16 cellular contexts compared by ENCODE assay signal in the genomic region with DNA sequence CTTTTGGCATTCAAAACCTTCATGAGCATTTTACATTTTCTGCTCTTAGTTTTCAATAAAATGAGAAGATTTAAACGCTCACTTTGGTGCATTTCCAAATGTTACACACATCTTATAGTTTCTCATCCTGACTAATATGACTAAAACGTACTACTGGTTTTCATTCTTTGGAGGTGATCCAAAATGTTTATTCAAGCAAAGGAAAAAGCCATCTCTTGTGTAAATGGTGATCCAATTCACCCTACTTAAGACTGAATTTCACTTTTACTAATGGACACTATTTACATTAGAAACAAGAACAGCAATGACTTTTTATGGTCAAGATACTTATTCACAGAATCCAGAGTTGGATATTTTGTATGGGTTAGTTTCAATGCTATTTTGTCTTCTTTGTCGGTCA.
DNase-seq lines count a peak whose midpoint lies in the region; ATAC-seq, FAIRE-seq and TF ChIP-seq lines count a peak whose summit lies in the region.
"Had no signal": no experiment of that assay in that cellular context is flagged by ENCODE, and none has a peak within 500 bp of the region (broad histone marks: within the 10 kb centered on the region; RNA-seq: fewer than 3 reads in every experiment).

No MANE protein-coding gene starts in this region.

- H3K27ac ChIP-seq in brain microvascular endothelial cell (peak overlapping the region; percentile 32), keratinocyte (ENCODE audit: control insufficient read depth, insufficient read depth, low read length) (no peak overlapping the region), sigmoid colon (no peak overlapping the region)
- H3K27ac ChIP-seq: neural progenitor cell, WERI-Rb-1 had no signal

- H3K4me2 ChIP-seq in keratinocyte (ENCODE audit: control insufficient read depth, extremely low read depth, insufficient read depth, low read depth, low read length): no peak overlapping the region
- H3K4me2 ChIP-seq: neural progenitor cell had no signal

- peaks cover 4% of the 10 kb centered on the region for H3K9me3 Mint-ChIP-seq in activated T-cell treated with anti-CD3 and anti-CD28 coated beads, Interleukin-2, amount 50 U/mL, for 4 hours
- H3K9me3 Mint-ChIP-seq: activated naive CD4-positive, alpha-beta T cell treated with anti-CD3 and anti-CD28 coated beads for 36 hours; CD4-positive, alpha-beta T cell; neural progenitor cell had no signal

- no peaks in the 10 kb centered on the region for H4K20me1 ChIP-seq in keratinocyte (ENCODE audit: control insufficient read depth, extremely low read depth, insufficient read depth, low read length)

- peak; percentile 12 for DNase-seq in Daoy (ENCODE audit: low read depth)
- DNase-seq in LHCN-M2 (ENCODE audit: low read depth): peak; percentile 75
- no peak for DNase-seq in brain microvascular endothelial cell
- DNase-seq in keratinocyte (ENCODE audit: low read depth, low spot score): peak; percentile 4
- DNase-seq in C1 segment of cervical spinal cord (lab: John Stamatoyannopoulos, UW): no peak
- no peak for DNase-seq in sigmoid colon
- no peak for DNase-seq in activated T-cell treated with anti-CD3 and anti-CD28 coated beads, Interleukin-2, amount 50 U/mL, for 4 hours
- DNase-seq in ecto neural progenitor cell (ENCODE audit: low spot score): no peak
- DNase-seq: activated CD8-positive, alpha-beta memory T cell treated with anti-CD3 and anti-CD28 coated beads, Interleukin-2, amount 10 ng/mL, durations not matched to agents 7 days and 5 days; activated naive CD4-positive, alpha-beta T cell treated with anti-CD3 and anti-CD28 coated beads for 36 hours; CD4-positive, alpha-beta T cell; mesendoderm; NCI-H2081; stimulated activated naive CD8-positive, alpha-beta T cell treated with anti-CD3 and anti-CD28 coated beads, Interleukin-15, Interleukin-2, amounts not matched to agents 100 U/mL and 50 U/mL, for 24 hours; WERI-Rb-1 had no signal

- no peaks in the 10 kb centered on the region for H3K36me3 ChIP-seq in brain microvascular endothelial cell (replicated peaks)
- H3K36me3 ChIP-seq in keratinocyte (ENCODE audit: control insufficient read depth in 2 of 2, extremely low read depth in 1 of 2, insufficient read depth in 2 of 2, low read length in 2 of 2): no peaks in the 10 kb centered on the region
- H3K36me3 ChIP-seq in sigmoid colon: peaks cover 0 to 9% (median 2%) of the 10 kb centered on the region in 4 donors
- H3K36me3 ChIP-seq: neural progenitor cell, WERI-Rb-1 had no signal

- no peak for ATAC-seq in activated T-cell treated with anti-CD3 and anti-CD28 coated beads, Interleukin-2, amount 50 U/mL, for 4 hours
- ATAC-seq: activated CD8-positive, alpha-beta memory T cell treated with anti-CD3 and anti-CD28 coated beads, Interleukin-2, amount 10 ng/mL, durations not matched to agents 7 days and 5 days; stimulated activated naive CD8-positive, alpha-beta T cell treated with anti-CD3 and anti-CD28 coated beads, Interleukin-15, Interleukin-2, amounts not matched to agents 100 U/mL and 50 U/mL, for 24 hours had no signal

- no peaks in the 10 kb centered on the region for H3K9me3 ChIP-seq in keratinocyte (ENCODE audit: control insufficient read depth, low read depth, low read length)
- no peaks in the 10 kb centered on the region for H3K9me3 ChIP-seq in sigmoid colon

- H3K27me3 Mint-ChIP-seq in activated T-cell treated with anti-CD3 and anti-CD28 coated beads, Interleukin-2, amount 50 U/mL, for 4 hours (ENCODE audit: low read depth): no peaks in the 10 kb centered on the region
- H3K27me3 Mint-ChIP-seq: activated CD8-positive, alpha-beta memory T cell treated with anti-CD3 and anti-CD28 coated beads, Interleukin-2, amount 10 ng/mL, durations not matched to agents 7 days and 5 days; CD4-positive, alpha-beta T cell had no signal

- TF ChIP-seq POLR2A in sigmoid colon (IDR thresholded peaks at IDR 0.05): no peak

- in situ Hi-C loops in brain microvascular endothelial cell (cut with HindIII; ENCODE audit: low pct_ligation_motif_present, low sequenced_read_pairs): no loop called here

- no peak for TF ChIP-seq EP300 in sigmoid colon (IDR thresholded peaks at IDR 0.05)

- H3K4me3 Mint-ChIP-seq in activated T-cell treated with anti-CD3 and anti-CD28 coated beads, Interleukin-2, amount 50 U/mL, for 4 hours: no peak overlapping the region
- H3K4me3 Mint-ChIP-seq: activated CD8-positive, alpha-beta memory T cell treated with anti-CD3 and anti-CD28 coated beads, Interleukin-2, amount 10 ng/mL, durations not matched to agents 7 days and 5 days; activated naive CD4-positive, alpha-beta T cell treated with anti-CD3 and anti-CD28 coated beads for 36 hours; CD4-positive, alpha-beta T cell; neural progenitor cell had no signal

- no peak overlapping the region for H2AFZ ChIP-seq in keratinocyte (ENCODE audit: control insufficient read depth, low read length)
- H2AFZ ChIP-seq: neural progenitor cell had no signal

- dilution Hi-C loops in keratinocyte (cut with MboI; ENCODE audit: extremely low pct_ligation_motif_present, low sequenced_read_pairs): no loop called here

- H3K27me3 ChIP-seq in brain microvascular endothelial cell (replicated peaks) (no peaks in the 10 kb centered on the region), keratinocyte (ENCODE audit: control insufficient read depth, extremely low read depth, insufficient read depth, low read length) (no peaks in the 10 kb centered on the region), sigmoid colon (no peaks in the 10 kb centered on the region)
- H3K27me3 ChIP-seq: neural progenitor cell had no signal

- H3K36me3 Mint-ChIP-seq in activated T-cell treated with anti-CD3 and anti-CD28 coated beads, Interleukin-2, amount 50 U/mL, for 4 hours (ENCODE audit: insufficient read depth): no peaks in the 10 kb centered on the region
- H3K36me3 Mint-ChIP-seq: activated CD8-positive, alpha-beta memory T cell treated with anti-CD3 and anti-CD28 coated beads, Interleukin-2, amount 10 ng/mL, durations not matched to agents 7 days and 5 days had no signal

- FAIRE-seq in keratinocyte (lab: Jason Lieb, UNC): peak; percentile 53

- H3K4me3 ChIP-seq in brain microvascular endothelial cell (ENCODE audit: low read depth, low read length) (no peak overlapping the region), keratinocyte (ENCODE audit: control insufficient read depth in 2 of 3, extremely low read depth in 1 of 3, insufficient read depth in 2 of 3, low read depth in 1 of 3, low read length in 3 of 3) (no peak overlapping the region), sigmoid colon (no peak overlapping the region)
- H3K4me3 ChIP-seq: neural progenitor cell had no signal

- intact Hi-C loops in sigmoid colon (cut with DNase I): loop anchor here (10.0 kb wide), 1 partner anchor 349 kb away; the partner anchor contains the start of genes CEP290 and TMTC3

- 76 to 88% methylated on average over 3 of the region's 3 CpGs for WGBS in sigmoid colon, 2 donors

- TF ChIP-seq CTCF in brain microvascular endothelial cell (IDR thresholded peaks at IDR 0.05; ENCODE audit: low read depth, low read length, missing control alignments) (no peak), keratinocyte (optimal IDR thresholded peaks at IDR 0.05 in 1 of 3, IDR thresholded peaks at IDR 0.05 in 1 of 3, conservative IDR thresholded peaks at IDR 0.05 in 1 of 3; ENCODE audit: extremely low read depth in 1 of 3, insufficient read depth in 2 of 3, low read length in 3 of 3) (no peak), sigmoid colon (IDR thresholded peaks at IDR 0.05) (no peak)

- H3K9me1 ChIP-seq in keratinocyte (ENCODE audit: control insufficient read depth, extremely low read depth, insufficient read depth, low read length): no peaks in the 10 kb centered on the region

- no peaks in the 10 kb centered on the region for H3K4me1 Mint-ChIP-seq in activated T-cell treated with anti-CD3 and anti-CD28 coated beads, Interleukin-2, amount 50 U/mL, for 4 hours (ENCODE audit: low read depth)
- H3K4me1 Mint-ChIP-seq: activated CD8-positive, alpha-beta memory T cell treated with anti-CD3 and anti-CD28 coated beads, Interleukin-2, amount 10 ng/mL, durations not matched to agents 7 days and 5 days; neural progenitor cell had no signal

- H3K9ac ChIP-seq in keratinocyte (ENCODE audit: control insufficient read depth, extremely low read depth, insufficient read depth, low read length): no peak overlapping the region
- H3K9ac ChIP-seq: neural progenitor cell had no signal

- peaks cover 6% of the 10 kb centered on the region for H3K4me1 ChIP-seq in keratinocyte (ENCODE audit: control insufficient read depth, extremely low read depth, insufficient read depth, low read length)
- peaks cover 0 to 34% (median 29%) of the 10 kb centered on the region in 4 donors for H3K4me1 ChIP-seq in sigmoid colon
- H3K4me1 ChIP-seq: neural progenitor cell had no signal

- H3K79me2 ChIP-seq in keratinocyte (ENCODE audit: control insufficient read depth, insufficient read depth, low read length): no peaks in the 10 kb centered on the region

Comparison
In these comparisons a context has a peak if more than half of its experiments do, and no peak if none do; other contexts are left out.
1. DNase-seq: peak in Daoy (single experiment), LHCN-M2 (single experiment) and keratinocyte (single experiment); none in brain microvascular endothelial cell (single experiment), C1 segment of cervical spinal cord (0 of 14), sigmoid colon (single experiment), activated T-cell treated with anti-CD3 and anti-CD28 coated beads, Interleukin-2, amount 50 U/mL, for 4 hours (single experiment) and ecto neural progenitor cell (single experiment).